Comparison of ENCODE assay signal across 10 cellular contexts in the genomic region with DNA sequence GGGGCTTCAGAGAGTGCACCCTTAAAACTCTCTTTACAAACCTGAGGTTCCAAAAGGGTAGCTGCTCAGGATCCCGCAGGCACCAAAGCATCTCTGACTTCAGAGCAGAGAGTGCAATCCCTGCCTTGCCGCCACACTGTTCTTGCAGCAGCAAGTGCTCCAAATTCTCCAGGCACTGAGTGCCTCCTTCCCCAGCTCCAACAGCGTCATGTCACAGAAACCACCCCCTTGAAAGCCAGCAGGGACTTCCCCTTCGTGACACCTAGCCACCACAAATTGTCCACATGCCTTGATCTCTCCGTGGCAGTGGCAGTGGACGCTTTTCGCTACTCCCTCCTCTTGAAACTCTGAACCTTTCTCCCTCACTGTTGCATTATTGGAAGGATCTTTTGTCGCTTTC. TPM values are rescaled to one million over a fixed set of nuclear protein-coding genes. Genes with fewer than 3 reads are reported as not detected.
DNase-seq lines count a peak whose midpoint lies in the region; ATAC-seq and TF ChIP-seq lines count a peak whose summit lies in the region.
"Had no signal": no experiment of that assay in that cellular context is flagged by ENCODE, and none has a peak within 500 bp of the region (broad histone marks: within the 10 kb centered on the region; RNA-seq: fewer than 3 reads in every experiment).

No MANE protein-coding gene starts in this region.

- intact Hi-C loops in dorsolateral prefrontal cortex (cut with DNase I) (no loop called here), lower lobe of right lung (cut with DNase I) (no loop called here)

- no peak overlapping the region for H3K4me3 ChIP-seq in CD8-positive, alpha-beta memory T cell (ENCODE audit: low read length)
- H3K4me3 ChIP-seq in NB4 (ENCODE audit: low read depth, low read length) (no peak overlapping the region), dorsolateral prefrontal cortex (peak overlapping the region in 1 of 59 donors; percentile 19), lower lobe of right lung (no peak overlapping the region)
- H3K4me3 ChIP-seq: suprapubic skin had no signal

- TF ChIP-seq POLR2A in NB4 (IDR thresholded peaks at IDR 0.05; ENCODE audit: extremely low read depth, insufficient read length), result no peak

- no peaks in the 10 kb centered on the region for H3K36me3 ChIP-seq in CD8-positive, alpha-beta memory T cell (ENCODE audit: insufficient read depth, low read length)
- H3K36me3 ChIP-seq in lower lobe of right lung, result no peaks in the 10 kb centered on the region
- H3K36me3 ChIP-seq: suprapubic skin had no signal

- no peaks in the 10 kb centered on the region for H3K27me3 ChIP-seq in CD8-positive, alpha-beta memory T cell (ENCODE audit: insufficient read depth, low read length, poor library complexity, severe bottlenecking)
- H3K27me3 ChIP-seq in dorsolateral prefrontal cortex, result no peaks in the 10 kb centered on the region
- no peaks in the 10 kb centered on the region for H3K27me3 ChIP-seq in lower lobe of right lung (ENCODE audit: low read depth)
- H3K27me3 ChIP-seq: suprapubic skin had no signal

- no peak for ATAC-seq in lower lobe of right lung

- CTCF ChIA-PET in CD8-positive, alpha-beta memory T cell (lab: Charles Lee), result interaction anchor here (1.5 kb wide), 1 partner anchor 38 kb away, joined by 5 read pairs; no protein-coding TSS in a partner anchor

- H3K27ac Mint-ChIP-seq in CD8-positive, alpha-beta memory T cell, result peak overlapping the region; percentile 2 to 96 (median 83)
- peak overlapping the region; percentile 54 for H3K27ac Mint-ChIP-seq in neural crest cell (ENCODE audit: unreplicated experiment)

- TF ChIP-seq CTCF in NB4 (IDR thresholded peaks at IDR 0.05; ENCODE audit: low read depth, low read length) (no peak), dorsolateral prefrontal cortex (IDR thresholded peaks at IDR 0.05 in 54 of 56, conservative IDR thresholded peaks at IDR 0.05 in 2 of 56; ENCODE audit: low read depth in 1 of 56, partially characterized antibody in 56 of 56) (no peak), neural crest cell (conservative IDR thresholded peaks at IDR 0.05) (no peak), lower lobe of right lung (IDR thresholded peaks at IDR 0.05) (no peak)

- H3K27me3 Mint-ChIP-seq in CD8-positive, alpha-beta memory T cell, result no peaks in the 10 kb centered on the region
- no peaks in the 10 kb centered on the region for H3K27me3 Mint-ChIP-seq in neural crest cell (ENCODE audit: low read depth)

- peaks cover 63 to 76% (median 68%) of the 10 kb centered on the region in 3 donors for H3K4me1 Mint-ChIP-seq in CD8-positive, alpha-beta memory T cell
- H3K4me1 Mint-ChIP-seq in neural crest cell, result peaks cover 70% of the 10 kb centered on the region

- POLR2A ChIA-PET in CD8-positive, alpha-beta memory T cell (lab: Charles Lee), result no interaction called here

- peak in 3 of 5 donors; percentile 13 to 27 (median 20) for DNase-seq in CD8-positive, alpha-beta memory T cell
- DNase-seq in NB4 (ENCODE audit: low read depth) (peak; percentile 13), dorsolateral prefrontal cortex (no peak), neural crest cell (ENCODE audit: low read depth, low spot score) (no peak), NCI-H1417 (lab: John Stamatoyannopoulos, UW) (no peak), lower lobe of right lung (no peak), RKO (ENCODE audit: low spot score) (no peak), hippocampal formation (lab: John Stamatoyannopoulos, UW) (no peak)
- DNase-seq: NCI-H1694 treated with DMSO at 0.1 percent for 48 hours had no signal

- H3K36me3 Mint-ChIP-seq in CD8-positive, alpha-beta memory T cell, result peaks cover 0 to 16% (median 14%) of the 10 kb centered on the region in 3 donors
- peaks cover 8% of the 10 kb centered on the region for H3K36me3 Mint-ChIP-seq in neural crest cell (ENCODE audit: low read depth)

- H3K4me3 Mint-ChIP-seq in CD8-positive, alpha-beta memory T cell, result peak overlapping the region in 6 of 7 donors; percentile 28 to 82 (median 58)
- H3K4me3 Mint-ChIP-seq in neural crest cell, result no peak overlapping the region

- peaks cover 27% of the 10 kb centered on the region for H3K4me1 ChIP-seq in CD8-positive, alpha-beta memory T cell (ENCODE audit: insufficient read depth, low read length)
- H3K4me1 ChIP-seq in lower lobe of right lung, result peaks cover 64% of the 10 kb centered on the region

- no peaks in the 10 kb centered on the region for H3K9me3 Mint-ChIP-seq in CD8-positive, alpha-beta memory T cell
- H3K9me3 Mint-ChIP-seq in neural crest cell, result peaks cover 2% of the 10 kb centered on the region

- no peaks in the 10 kb centered on the region for H3K9me3 ChIP-seq in CD8-positive, alpha-beta memory T cell (ENCODE audit: low read length)
- no peaks in the 10 kb centered on the region for H3K9me3 ChIP-seq in lower lobe of right lung
- H3K9me3 ChIP-seq: suprapubic skin had no signal

- no peak overlapping the region for H3K27ac ChIP-seq in CD8-positive, alpha-beta memory T cell (ENCODE audit: low read depth, low read length)
- H3K27ac ChIP-seq in dorsolateral prefrontal cortex, result peak overlapping the region in 56 of 59 donors; percentile 8 to 97 (median 74)
- no peak overlapping the region for H3K27ac ChIP-seq in lower lobe of right lung

RNA-seq across cellular contexts. Expression of a gene that starts 39.9 kb away (rescaled TPM):
- 10 to 100 TPM; 17.7 to 17.8 TPM for total RNA-seq in CD8-positive, alpha-beta memory T cell
- polyA plus RNA-seq in CD8-positive, alpha-beta memory T cell, result 15.9 TPM
- total RNA-seq in dorsolateral prefrontal cortex, result 100 to 1,000 TPM in 119 of 120 experiments, 10 to 100 TPM in 1; 96.2 to 275 (median 181) TPM
- 16.9 and 18.7 TPM in 2 replicates for total RNA-seq in neural crest cell
- total RNA-seq in lower lobe of right lung, result 58.2 TPM

Comparison
In these comparisons a context has a peak if more than half of its experiments do, and no peak if none do; other contexts are left out.
1. DNase-seq: peak in CD8-positive, alpha-beta memory T cell (3 of 5) and NB4 (single experiment); none in dorsolateral prefrontal cortex (0 of 10), neural crest cell (single experiment), NCI-H1417 (0 of 3), lower lobe of right lung (single experiment), RKO (single experiment) and hippocampal formation (0 of 2).
2. H3K27ac ChIP-seq: peak in dorsolateral prefrontal cortex (56 of 59); none in CD8-positive, alpha-beta memory T cell (single experiment) and lower lobe of right lung (single experiment).